Comparison of ENCODE assay signal across 8 cellular contexts in the genomic region with DNA sequence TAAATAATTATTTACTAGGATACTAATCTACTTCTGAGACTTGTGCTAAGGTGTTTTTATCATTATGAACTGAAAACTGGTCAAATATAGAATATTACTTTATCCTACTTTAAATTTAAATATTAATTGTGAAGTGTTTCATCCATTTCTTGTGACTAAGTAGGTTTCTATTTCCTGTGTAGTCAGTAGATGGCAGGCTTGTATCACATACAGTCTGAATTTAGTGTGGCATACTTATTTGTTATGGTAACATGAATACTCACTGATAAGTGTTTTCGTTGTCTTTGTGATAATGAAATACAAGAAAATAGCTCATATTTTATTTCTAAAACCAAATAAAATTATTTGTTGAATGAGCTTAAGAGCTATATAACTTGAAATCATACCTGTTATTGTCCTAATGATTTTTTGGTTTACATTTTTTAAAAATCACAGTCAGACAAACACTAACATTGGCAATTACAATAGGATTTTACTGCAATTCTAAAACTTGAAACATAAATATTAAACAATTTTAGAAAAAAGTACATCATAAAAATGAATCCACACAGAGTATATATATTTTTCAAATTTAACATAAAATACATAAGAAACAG.
DNase-seq lines count a peak whose midpoint lies in the region; ATAC-seq, FAIRE-seq and TF ChIP-seq lines count a peak whose summit lies in the region.

No MANE protein-coding gene starts in this region.

- H3K9me3 Mint-ChIP-seq in type B pancreatic cell = no peaks in the 10 kb centered on the region
- H3K9me3 Mint-ChIP-seq in activated T-helper 1 cell treated with anti-CD3 and anti-CD28 coated beads, Interleukin-12 subunit alpha, Interleukin-12 subunit beta, Interleukin-2, Interleukin-4 antibody, amounts not matched to agents 30 ng/mL and 10 ng/mL and 1 ng/mL, durations not matched to agents 14 hours and 24 hours and 36 hours = no peaks in the 10 kb centered on the region

- H3K4me1 ChIP-seq in heart left ventricle (no peaks in the 10 kb centered on the region), right cardiac atrium (ENCODE audit: control insufficient read depth, insufficient read depth, low read length) (no peaks in the 10 kb centered on the region)

- H3K27ac Mint-ChIP-seq in type B pancreatic cell = no peak overlapping the region
- H3K27ac Mint-ChIP-seq in activated T-helper 1 cell treated with anti-CD3 and anti-CD28 coated beads, Interleukin-12 subunit alpha, Interleukin-12 subunit beta, Interleukin-2, Interleukin-4 antibody, amounts not matched to agents 30 ng/mL and 10 ng/mL and 1 ng/mL, durations not matched to agents 14 hours and 24 hours and 36 hours = no peak overlapping the region

- H3K4me3 ChIP-seq in heart left ventricle = no peak overlapping the region
- H3K4me3 ChIP-seq in right cardiac atrium (ENCODE audit: low read length) = no peak overlapping the region
- H3K4me3 ChIP-seq in fibroblast of mammary gland (ENCODE audit: control insufficient read depth, low read depth, low read length) = no peak overlapping the region

- H3K27ac ChIP-seq in heart left ventricle (no peak overlapping the region), right cardiac atrium (ENCODE audit: low read length) (no peak overlapping the region)

- DNase-seq in heart left ventricle (no peak), right cardiac atrium (no peak), HTR-8/SVneo (ENCODE audit: insufficient read length, low spot score) (peak; percentile 6), OCI-M2 (lab: John Stamatoyannopoulos, UW; ENCODE audit: unreplicated experiment) (peak; percentile 9), fibroblast of mammary gland (ENCODE audit: low read depth) (peak; percentile 49), type B pancreatic cell (ENCODE audit: extremely low spot score, unreplicated experiment) (no peak)
- DNase-seq in NK-92 treated with Interleukin-12 subunit alpha and Interleukin-12 subunit beta, amount 100 ng/mL, for 24 hours (lab: John Stamatoyannopoulos, UW) = no peak
- DNase-seq in activated T-helper 1 cell treated with anti-CD3 and anti-CD28 coated beads, Interleukin-12 subunit alpha, Interleukin-12 subunit beta, Interleukin-2, Interleukin-4 antibody, amounts not matched to agents 30 ng/mL and 10 ng/mL and 1 ng/mL, durations not matched to agents 14 hours and 24 hours and 36 hours (ENCODE audit: low spot score) = no peak

- H3K4me3 Mint-ChIP-seq in type B pancreatic cell = no peak overlapping the region
- no peak overlapping the region for H3K4me3 Mint-ChIP-seq in activated T-helper 1 cell treated with anti-CD3 and anti-CD28 coated beads, Interleukin-12 subunit alpha, Interleukin-12 subunit beta, Interleukin-2, Interleukin-4 antibody, amounts not matched to agents 30 ng/mL and 10 ng/mL and 1 ng/mL, durations not matched to agents 14 hours and 24 hours and 36 hours

- intact Hi-C loops in heart left ventricle (cut with DNase I) = no loop called here
- intact Hi-C loops in right cardiac atrium (cut with DNase I) = no loop called here
- intact Hi-C loops in activated T-helper 1 cell treated with anti-CD3 and anti-CD28 coated beads, Interleukin-12 subunit alpha, Interleukin-12 subunit beta, Interleukin-2, Interleukin-4 antibody, amounts not matched to agents 30 ng/mL and 10 ng/mL and 1 ng/mL, durations not matched to agents 14 hours and 24 hours and 36 hours (cut with micrococcal nuclease) = no loop called here

- TF ChIP-seq POLR2A in heart left ventricle (IDR thresholded peaks at IDR 0.05) = no peak

- ATAC-seq in heart left ventricle (no peak), right cardiac atrium (no peak)

- FAIRE-seq in HTR-8/SVneo (lab: Jason Lieb, UNC) = no peak

- H3K27me3 ChIP-seq in heart left ventricle = no peaks in the 10 kb centered on the region
- no peaks in the 10 kb centered on the region for H3K27me3 ChIP-seq in right cardiac atrium (ENCODE audit: control insufficient read depth, insufficient read depth)

- no peaks in the 10 kb centered on the region for H3K36me3 Mint-ChIP-seq in type B pancreatic cell
- H3K36me3 Mint-ChIP-seq in activated T-helper 1 cell treated with anti-CD3 and anti-CD28 coated beads, Interleukin-12 subunit alpha, Interleukin-12 subunit beta, Interleukin-2, Interleukin-4 antibody, amounts not matched to agents 30 ng/mL and 10 ng/mL and 1 ng/mL, durations not matched to agents 14 hours and 24 hours and 36 hours (ENCODE audit: low read depth) = no peaks in the 10 kb centered on the region

- H3K36me3 ChIP-seq in heart left ventricle = no peaks in the 10 kb centered on the region

- no peaks in the 10 kb centered on the region for H3K27me3 Mint-ChIP-seq in type B pancreatic cell
- H3K27me3 Mint-ChIP-seq in activated T-helper 1 cell treated with anti-CD3 and anti-CD28 coated beads, Interleukin-12 subunit alpha, Interleukin-12 subunit beta, Interleukin-2, Interleukin-4 antibody, amounts not matched to agents 30 ng/mL and 10 ng/mL and 1 ng/mL, durations not matched to agents 14 hours and 24 hours and 36 hours (ENCODE audit: insufficient read depth) = no peaks in the 10 kb centered on the region

- TF ChIP-seq CTCF in heart left ventricle (IDR thresholded peaks at IDR 0.05) (peak in 10 of 12 donors; percentile 13 to 57 (median 42)), fibroblast of mammary gland (conservative IDR thresholded peaks at IDR 0.05; ENCODE audit: control insufficient read depth, insufficient read depth, low read depth, low read length) (peak; percentile 49), type B pancreatic cell (conservative IDR thresholded peaks at IDR 0.05) (peak; percentile 90)

- H3K9me3 ChIP-seq in heart left ventricle = no peaks in the 10 kb centered on the region
- no peaks in the 10 kb centered on the region for H3K9me3 ChIP-seq in right cardiac atrium (ENCODE audit: control insufficient read depth, low read length)

- 2 to 8% (median 7%) methylated on average over 1 of the region's 1 CpG for WGBS in heart left ventricle, 4 donors
- 6% methylated on average over 1 of the region's 1 CpG for WGBS in right cardiac atrium

- no peaks in the 10 kb centered on the region for H3K4me1 Mint-ChIP-seq in type B pancreatic cell (ENCODE audit: unreplicated experiment)
- H3K4me1 Mint-ChIP-seq in activated T-helper 1 cell treated with anti-CD3 and anti-CD28 coated beads, Interleukin-12 subunit alpha, Interleukin-12 subunit beta, Interleukin-2, Interleukin-4 antibody, amounts not matched to agents 30 ng/mL and 10 ng/mL and 1 ng/mL, durations not matched to agents 14 hours and 24 hours and 36 hours (ENCODE audit: low read depth) = no peaks in the 10 kb centered on the region

Comparison
In these comparisons a context has a peak if more than half of its experiments do, and no peak if none do; other contexts are left out.
1. DNase-seq: peak in HTR-8/SVneo (single experiment), OCI-M2 (single experiment) and fibroblast of mammary gland (single experiment); none in heart left ventricle (0 of 5), right cardiac atrium (0 of 3), type B pancreatic cell (single experiment), NK-92 treated with Interleukin-12 subunit alpha and Interleukin-12 subunit beta, amount 100 ng/mL, for 24 hours (single experiment) and activated T-helper 1 cell treated with anti-CD3 and anti-CD28 coated beads, Interleukin-12 subunit alpha, Interleukin-12 subunit beta, Interleukin-2, Interleukin-4 antibody, amounts not matched to agents 30 ng/mL and 10 ng/mL and 1 ng/mL, durations not matched to agents 14 hours and 24 hours and 36 hours (single experiment).
2. Peak in every context shown above with its lines, with median percentiles within 50 percentile points of each other: CTCF ChIP-seq.